8 cellular contexts compared by ENCODE assay signal in genomic region chr10:79242620-79243152, GRCh38.
A peak's percentile ranks its signal among the peaks of the same experiment; 100 is the strongest.
DNase-seq lines count a peak whose midpoint lies in the region; ATAC-seq and TF ChIP-seq lines count a peak whose summit lies in the region.

No MANE protein-coding gene starts in this region.

- WGBS in heart left ventricle, 4 donors = 0 to 1% (median 1%) methylated on average over 11 to 60 of the region's 60 CpGs

- peak overlapping the region; percentile 85 for H3K4me3 Mint-ChIP-seq in activated naive CD8-positive, alpha-beta T cell treated with anti-CD3 and anti-CD28 coated beads, Interleukin-2, amount 10 ng/mL, durations not matched to agents 7 days and 5 days

- peak; percentile 53 for DNase-seq in SKM-1 treated with dmso at 0.1 percent for 144 hours (lab: John Stamatoyannopoulos, UW; ENCODE audit: unreplicated experiment)
- DNase-seq in SKM-1 (lab: John Stamatoyannopoulos, UW; ENCODE audit: unreplicated experiment) = no peak
- DNase-seq in RWPE1 (ENCODE audit: low spot score) = peak; percentile 89
- DNase-seq in activated naive CD8-positive, alpha-beta T cell treated with anti-CD3 and anti-CD28 coated beads, Interleukin-2, amount 10 ng/mL, durations not matched to agents 7 days and 5 days = peak; percentile 77
- peak; percentile 70 to 82 (median 75) for DNase-seq in heart left ventricle
- peak in 8 of 10 donors; percentile 53 to 95 (median 69) for DNase-seq in posterior cingulate gyrus
- no peak for DNase-seq in UCSD-AML1 (lab: John Stamatoyannopoulos, UW; ENCODE audit: unreplicated experiment)

- peak overlapping the region; percentile 75 for H3K27ac ChIP-seq in RWPE1
- peak overlapping the region; percentile 3 to 93 (median 86) for H3K27ac ChIP-seq in heart left ventricle

- no peaks in the 10 kb centered on the region for H3K9me3 ChIP-seq in heart left ventricle

- H3K4me3 ChIP-seq in heart left ventricle = peak overlapping the region; percentile 26 to 74 (median 58)

- peaks cover 42% of the 10 kb centered on the region for H3K4me1 Mint-ChIP-seq in activated naive CD8-positive, alpha-beta T cell treated with anti-CD3 and anti-CD28 coated beads, Interleukin-2, amount 10 ng/mL, durations not matched to agents 7 days and 5 days

- H3K36me3 ChIP-seq in heart left ventricle = no peaks in the 10 kb centered on the region

- TF ChIP-seq CTCF in RWPE1 (conservative IDR thresholded peaks at IDR 0.05; ENCODE audit: low read depth) (no peak), heart left ventricle (IDR thresholded peaks at IDR 0.05) (no peak)

- no peaks in the 10 kb centered on the region for H3K27me3 Mint-ChIP-seq in activated naive CD8-positive, alpha-beta T cell treated with anti-CD3 and anti-CD28 coated beads, Interleukin-2, amount 10 ng/mL, durations not matched to agents 7 days and 5 days

- peaks cover 44 to 97% (median 83%) of the 10 kb centered on the region in 12 donors for H3K4me1 ChIP-seq in heart left ventricle

- no peak for TF ChIP-seq POLR2A in heart left ventricle (IDR thresholded peaks at IDR 0.05)

- H3K27ac Mint-ChIP-seq in activated naive CD8-positive, alpha-beta T cell treated with anti-CD3 and anti-CD28 coated beads, Interleukin-2, amount 10 ng/mL, durations not matched to agents 7 days and 5 days = peak overlapping the region; percentile 68

- H3K27me3 ChIP-seq in heart left ventricle = no peaks in the 10 kb centered on the region

- no peaks in the 10 kb centered on the region for H3K9me3 Mint-ChIP-seq in activated naive CD8-positive, alpha-beta T cell treated with anti-CD3 and anti-CD28 coated beads, Interleukin-2, amount 10 ng/mL, durations not matched to agents 7 days and 5 days

- peak; percentile 50 for ATAC-seq in HG03354 (IDR thresholded peaks at IDR 0.05; ENCODE audit: poor library complexity, severe bottlenecking, unreplicated experiment)
- ATAC-seq in activated naive CD8-positive, alpha-beta T cell treated with anti-CD3 and anti-CD28 coated beads, Interleukin-2, amount 10 ng/mL, durations not matched to agents 7 days and 5 days (ENCODE audit: low read depth) = peak; percentile 56
- ATAC-seq in heart left ventricle = peak in 3 of 4 donors; percentile 12 to 32 (median 14)

- POLR2A ChIA-PET in RWPE1 (lab: Yijun Ruan, JAX; ENCODE audit: low non-redundant PET) = interaction anchor here (1.1 kb wide), 1 partner anchor 22 kb away, joined by 5 read pairs; no protein-coding TSS in a partner anchor
- POLR2A ChIA-PET in activated naive CD8-positive, alpha-beta T cell treated with anti-CD3 and anti-CD28 coated beads, Interleukin-2, amount 10 ng/mL, durations not matched to agents 7 days and 5 days (lab: Charles Lee) = interaction anchor here (0.7 to 1.7 kb wide), 4 partner anchors 9 to 89 kb away, joined by 3 to 6 read pairs (median 4); no protein-coding TSS in a partner anchor

- intact Hi-C loops in heart left ventricle (cut with DNase I) = loop anchor here in 1 of 10 donors (2.0 to 5.0 kb wide), 2 partner anchors 20 to 45 kb away; no protein-coding TSS in a partner anchor
- intact Hi-C loops in posterior cingulate gyrus (cut with DNase I) = loop anchor here (5.0 kb wide), 1 partner anchor 35 kb away; no protein-coding TSS in a partner anchor

- CTCF ChIA-PET in RWPE1 (lab: Yijun Ruan, JAX) = interaction anchor here (1.2 to 1.4 kb wide), 2 partner anchors 9 to 50 kb away, joined by 4 read pairs; no protein-coding TSS in a partner anchor

- peaks cover 1% of the 10 kb centered on the region for H3K36me3 Mint-ChIP-seq in activated naive CD8-positive, alpha-beta T cell treated with anti-CD3 and anti-CD28 coated beads, Interleukin-2, amount 10 ng/mL, durations not matched to agents 7 days and 5 days

Comparison
In these comparisons a context has a peak if more than half of its experiments do, and no peak if none do; other contexts are left out.
1. DNase-seq: peak in SKM-1 treated with dmso at 0.1 percent for 144 hours (single experiment), RWPE1 (single experiment), activated naive CD8-positive, alpha-beta T cell treated with anti-CD3 and anti-CD28 coated beads, Interleukin-2, amount 10 ng/mL, durations not matched to agents 7 days and 5 days (single experiment), heart left ventricle (5 of 5) and posterior cingulate gyrus (8 of 10); none in SKM-1 (single experiment) and UCSD-AML1 (single experiment).
2. Peak in every context shown above with its lines, with median percentiles within 50 percentile points of each other: ATAC-seq.